In genomic region chr2:169910109-169910799, GRCh38 we compare ENCODE assay signal across 1 cellular context.
TF ChIP-seq lines count a peak whose summit lies in the region.

No MANE protein-coding gene starts in this region.

TF ChIP-seq in HEK293, 187 proteins besides CTCF, POLR2A, EP300 and RAD21 (continued from another document):
- no peak for TF ChIP-seq ZNF768 (tag by site-specific recombination; IDR thresholded peaks at IDR 0.05)
